12 cellular contexts compared by ENCODE assay signal in genomic region chr13:46183018-46183940, GRCh38. TPM values are rescaled to one million over a fixed set of nuclear protein-coding genes. Genes with fewer than 3 reads are reported as not detected.
DNase-seq lines count a peak whose midpoint lies in the region; ATAC-seq and TF ChIP-seq lines count a peak whose summit lies in the region.
"Had no signal": no experiment of that assay in that cellular context is flagged by ENCODE, and none has a peak within 500 bp of the region (broad histone marks: within the 10 kb centered on the region; RNA-seq: fewer than 3 reads in every experiment).

No MANE protein-coding gene starts in this region.

- H3F3A ChIP-seq in PC-9 (ENCODE audit: insufficient read depth, low read depth) = peaks cover 12% of the 10 kb centered on the region
- no peaks in the 10 kb centered on the region for H3F3A ChIP-seq in neural progenitor cell (ENCODE audit: low read depth)

- TF ChIP-seq EP300 in transverse colon (IDR thresholded peaks at IDR 0.05; ENCODE audit: low read depth) = no peak

- H3K4me1 ChIP-seq in PC-9 (replicated peaks; ENCODE audit: insufficient read depth) = peaks cover 36% of the 10 kb centered on the region
- H3K4me1 ChIP-seq in transverse colon = peaks cover 0 to 5% (median 0%) of the 10 kb centered on the region in 4 donors
- H3K4me1 ChIP-seq in neural progenitor cell = no peaks in the 10 kb centered on the region

- no peak overlapping the region for H3K9ac ChIP-seq in neural progenitor cell

- H3K9me3 Mint-ChIP-seq in activated T-cell treated with anti-CD3 and anti-CD28 coated beads, Interleukin-2, amount 50 U/mL, for 72 hours = no peaks in the 10 kb centered on the region
- no peaks in the 10 kb centered on the region for H3K9me3 Mint-ChIP-seq in effector memory CD8-positive, alpha-beta T cell
- H3K9me3 Mint-ChIP-seq in neural progenitor cell = no peaks in the 10 kb centered on the region

- H3K4me2 ChIP-seq in PC-9 = peak overlapping the region; percentile 89
- H3K4me2 ChIP-seq in neural progenitor cell = no peak overlapping the region

- H3K4me3 ChIP-seq in PC-9 (peak overlapping the region; percentile 72; the same call in 1 of the 2 replicates), transverse colon (no peak overlapping the region), neural progenitor cell (no peak overlapping the region)

- peak overlapping the region; percentile 82; the same call in 1 of the 2 replicates for H2AFZ ChIP-seq in PC-9
- no peak overlapping the region for H2AFZ ChIP-seq in neural progenitor cell (replicated peaks)

- H3K27me3 ChIP-seq in PC-9 (ENCODE audit: insufficient read depth, low read depth) (no peaks in the 10 kb centered on the region), transverse colon (no peaks in the 10 kb centered on the region), neural progenitor cell (no peaks in the 10 kb centered on the region)

- in situ Hi-C loops in transverse colon (cut with MboI; ENCODE audit: low pct_ligation_motif_present in 1 of 4, low pct_unique_long_range_greater_than_20kb in 1 of 4, low sequenced_read_pairs in 3 of 4) = no loop called here

- H3K4me1 Mint-ChIP-seq in activated T-cell treated with anti-CD3 and anti-CD28 coated beads, Interleukin-2, amount 50 U/mL, for 72 hours (ENCODE audit: low read depth) = peaks cover 37% of the 10 kb centered on the region
- H3K4me1 Mint-ChIP-seq in effector memory CD8-positive, alpha-beta T cell (ENCODE audit: low read depth in 2 of 2) = peaks cover 33 to 56% of the 10 kb centered on the region in 2 donors
- no peaks in the 10 kb centered on the region for H3K4me1 Mint-ChIP-seq in neural progenitor cell

- peaks cover 11 to 24% of the 10 kb centered on the region in 2 donors for H3K36me3 Mint-ChIP-seq in activated T-cell treated with anti-CD3 and anti-CD28 coated beads, Interleukin-2, amount 50 U/mL, for 72 hours (ENCODE audit: insufficient read depth in 2 of 2)
- H3K36me3 Mint-ChIP-seq in effector memory CD8-positive, alpha-beta T cell (ENCODE audit: insufficient read depth) = peaks cover 44% of the 10 kb centered on the region
- H3K36me3 Mint-ChIP-seq in neural progenitor cell = no peaks in the 10 kb centered on the region

- no peak for ATAC-seq in activated T-cell treated with anti-CD3 and anti-CD28 coated beads, Interleukin-2, amount 50 U/mL, for 72 hours (replicated peaks in 1 of 2)
- no peak for ATAC-seq in effector memory CD8-positive, alpha-beta T cell (replicated peaks)
- no peak for ATAC-seq in HG03520 (IDR thresholded peaks at IDR 0.05; ENCODE audit: unreplicated experiment)

- WGBS in transverse colon (ENCODE audit: low coverage in 1 of 2), 2 donors = 71% methylated on average over 15 of the region's 15 CpGs; no CpG with 5 or more reads in 1 of the 2 donors

- CTCF ChIA-PET in PC-9 (lab: Charles Lee) = no interaction called here

- intact Hi-C loops in PC-9 (cut with micrococcal nuclease; ENCODE audit: unreplicated experiment) (no loop called here), transverse colon (cut with DNase I; ENCODE audit: low total_unique reads) (no loop called here)

- peak overlapping the region; percentile 91 to 97 for H3K4me3 Mint-ChIP-seq in activated T-cell treated with anti-CD3 and anti-CD28 coated beads, Interleukin-2, amount 50 U/mL, for 72 hours
- H3K4me3 Mint-ChIP-seq in effector memory CD8-positive, alpha-beta T cell = peak overlapping the region; percentile 91 to 98
- H3K4me3 Mint-ChIP-seq in neural progenitor cell = no peak overlapping the region

- H3K79me2 ChIP-seq in PC-9 (ENCODE audit: low read depth) (peaks cover 34% of the 10 kb centered on the region), neural progenitor cell (ENCODE audit: low read depth) (no peaks in the 10 kb centered on the region)

- no peaks in the 10 kb centered on the region; the same call in 1 of the 2 replicates for H3K36me3 ChIP-seq in PC-9 (ENCODE audit: low read depth)
- H3K36me3 ChIP-seq in transverse colon = no peaks in the 10 kb centered on the region
- H3K36me3 ChIP-seq in neural progenitor cell = no peaks in the 10 kb centered on the region
- H3K36me3 ChIP-seq: heart right ventricle had no signal

- no peak for TF ChIP-seq POLR2A in transverse colon (IDR thresholded peaks at IDR 0.05)

- no peaks in the 10 kb centered on the region; the same call in 1 of the 2 replicates for H3K9me2 ChIP-seq in PC-9 (ENCODE audit: insufficient read depth)

- H3K27ac Mint-ChIP-seq in activated T-cell treated with anti-CD3 and anti-CD28 coated beads, Interleukin-2, amount 50 U/mL, for 72 hours = peak overlapping the region; percentile 93
- H3K27ac Mint-ChIP-seq in effector memory CD8-positive, alpha-beta T cell = peak overlapping the region; percentile 91 to 96
- no peak overlapping the region for H3K27ac Mint-ChIP-seq in neural progenitor cell

- TF ChIP-seq CTCF in PC-9 (conservative IDR thresholded peaks at IDR 0.05) (no peak), transverse colon (IDR thresholded peaks at IDR 0.05) (no peak), neural progenitor cell (IDR thresholded peaks at IDR 0.05) (no peak)

- no peak for DNase-seq in activated T-cell treated with anti-CD3 and anti-CD28 coated beads, Interleukin-2, amount 50 U/mL, for 72 hours
- no peak for DNase-seq in activated T-cell treated with anti-CD3 and anti-CD28 coated beads, Interleukin-2, amount 50 U/mL, for 48 hours
- DNase-seq in PC-9 (no peak), transverse colon (no peak), AG20443 (ENCODE audit: low spot score) (no peak), neural progenitor cell (ENCODE audit: low spot score) (no peak)
- no peak for DNase-seq in effector memory CD8-positive, alpha-beta T cell
- DNase-seq: heart right ventricle, mammary epithelial cell, NCI-H1436, retina had no signal

- no peaks in the 10 kb centered on the region for H3K9me3 ChIP-seq in PC-9 (ENCODE audit: insufficient read depth, low read depth)
- no peaks in the 10 kb centered on the region for H3K9me3 ChIP-seq in transverse colon
- H3K9me3 ChIP-seq in neural progenitor cell (ENCODE audit: low read depth) = no peaks in the 10 kb centered on the region
- H3K9me3 ChIP-seq: heart right ventricle had no signal

- no TSS peak for BruUV-seq in PC-9 (replicated peaks; lab: Mats Ljungman, UMichigan)

- H4K20me1 ChIP-seq in PC-9 (ENCODE audit: insufficient read depth) (peaks cover 1% of the 10 kb centered on the region; the same call in 1 of the 2 replicates), neural progenitor cell (ENCODE audit: low read depth) (no peaks in the 10 kb centered on the region)

- POLR2A ChIA-PET in PC-9 (lab: Charles Lee; ENCODE audit: unreplicated experiment) = interaction anchor here (0.6 kb wide), 1 partner anchor 268 kb away, joined by 3 read pairs; no protein-coding TSS in a partner anchor

- H3K27me3 Mint-ChIP-seq in activated T-cell treated with anti-CD3 and anti-CD28 coated beads, Interleukin-2, amount 50 U/mL, for 72 hours (ENCODE audit: low read depth) = no peaks in the 10 kb centered on the region
- no peaks in the 10 kb centered on the region for H3K27me3 Mint-ChIP-seq in effector memory CD8-positive, alpha-beta T cell
- peaks cover 6% of the 10 kb centered on the region for H3K27me3 Mint-ChIP-seq in neural progenitor cell (ENCODE audit: insufficient read depth, low read depth)

- H3K27ac ChIP-seq in PC-9 (peak overlapping the region; percentile 94), transverse colon (peak overlapping the region; percentile 46 to 66 (median 52)), neural progenitor cell (no peak overlapping the region)

RNA-seq across cellular contexts. Expression of gene LCP1, which starts 1.3 kb away (rescaled TPM):
- 100 to 1,000 TPM; 834 to 955 TPM for total RNA-seq in activated T-cell treated with anti-CD3 and anti-CD28 coated beads, Interleukin-2, amount 50 U/mL, for 72 hours
- total RNA-seq in PC-9 (2021) = 131 and 197 TPM in 2 replicates
- 10 to 100 TPM in 3 of 4 donors, 1 to 10 TPM in 1; 1.6 to 35.7 (median 26.1) TPM for total RNA-seq in transverse colon
- total RNA-seq in neural progenitor cell (ENCODE audit: low replicate concordance) = 0.34 and 2.2 TPM in 2 replicates

RNA-seq across cellular contexts. Expression of gene LRRC63, which starts 28.4 kb away (rescaled TPM):
- 1 to 10 TPM; 1.0 to 2.5 TPM for total RNA-seq in activated T-cell treated with anti-CD3 and anti-CD28 coated beads, Interleukin-2, amount 50 U/mL, for 72 hours
- total RNA-seq in PC-9 (2021) (0.28 TPM in 1 of 2 replicates, not detected in the other), transverse colon (under 1 TPM in 1 of 4 donors, not detected in 3; 0.32 TPM), neural progenitor cell (ENCODE audit: low replicate concordance) (not detected in 2 replicates)
- total RNA-seq: mammary epithelial cell had no signal
